In genomic region chr17:65485388-65486299, GRCh38 we compare ENCODE assay signal across 13 cellular contexts.
DNase-seq lines count a peak whose midpoint lies in the region; ATAC-seq and TF ChIP-seq lines count a peak whose summit lies in the region.
"Had no signal": no experiment of that assay in that cellular context is flagged by ENCODE, and none has a peak within 500 bp of the region (broad histone marks: within the 10 kb centered on the region; RNA-seq: fewer than 3 reads in every experiment).

No MANE protein-coding gene starts in this region.

- 66% methylated on average over 6 of the region's 9 CpGs for WGBS in suprapubic skin

- DNase-seq in GM03348 (ENCODE audit: low spot score) (peak; percentile 35), glutamatergic neuron (no peak), progenitor cell of endocrine pancreas (ENCODE audit: low spot score, unreplicated experiment) (no peak), suprapubic skin (ENCODE audit: low spot score in 2 of 2) (no peak), nephron progenitor cell (no peak)
- DNase-seq: activated naive CD8-positive, alpha-beta T cell treated with anti-CD3 and anti-CD28 coated beads for 36 hours; CD4-positive, alpha-beta memory T cell; colonic mucosa; NCI-H1694 had no signal

- TF ChIP-seq CTCF in glutamatergic neuron (IDR thresholded peaks at IDR 0.05; ENCODE audit: partially characterized antibody, unreplicated experiment) (no peak), progenitor cell of endocrine pancreas (IDR thresholded peaks at IDR 0.05; ENCODE audit: unreplicated experiment) (no peak), suprapubic skin (IDR thresholded peaks at IDR 0.05) (no peak), nephron progenitor cell (IDR thresholded peaks at IDR 0.05) (no peak)

- peak overlapping the region; percentile 21 for H3K27ac Mint-ChIP-seq in activated T-helper 17 cell treated with anti-CD3 and anti-CD28 coated beads, Interleukin-2, amount 50 U/mL, for 72 hours
- peak overlapping the region; percentile 82 for H3K27ac Mint-ChIP-seq in glutamatergic neuron (ENCODE audit: unreplicated experiment)
- H3K27ac Mint-ChIP-seq in progenitor cell of endocrine pancreas = peak overlapping the region; percentile 34
- no peak overlapping the region for H3K27ac Mint-ChIP-seq in nephron progenitor cell
- H3K27ac Mint-ChIP-seq: activated naive CD8-positive, alpha-beta T cell treated with anti-CD3 and anti-CD28 coated beads for 36 hours had no signal

- no peak overlapping the region for H3K4me3 Mint-ChIP-seq in activated T-helper 17 cell treated with anti-CD3 and anti-CD28 coated beads, Interleukin-2, amount 50 U/mL, for 72 hours
- peak overlapping the region; percentile 30 for H3K4me3 Mint-ChIP-seq in glutamatergic neuron (ENCODE audit: unreplicated experiment)
- no peak overlapping the region for H3K4me3 Mint-ChIP-seq in progenitor cell of endocrine pancreas (ENCODE audit: low read depth)
- no peak overlapping the region for H3K4me3 Mint-ChIP-seq in nephron progenitor cell
- H3K4me3 Mint-ChIP-seq: activated naive CD8-positive, alpha-beta T cell treated with anti-CD3 and anti-CD28 coated beads for 36 hours; CD4-positive, alpha-beta memory T cell had no signal

- H3K4me1 ChIP-seq in suprapubic skin = no peaks in the 10 kb centered on the region
- H3K4me1 ChIP-seq: colonic mucosa had no signal

- no peaks in the 10 kb centered on the region for H3K36me3 Mint-ChIP-seq in activated T-helper 17 cell treated with anti-CD3 and anti-CD28 coated beads, Interleukin-2, amount 50 U/mL, for 72 hours (ENCODE audit: low read depth)
- H3K36me3 Mint-ChIP-seq in glutamatergic neuron (ENCODE audit: unreplicated experiment) (peaks cover 16% of the 10 kb centered on the region), progenitor cell of endocrine pancreas (ENCODE audit: insufficient read depth) (no peaks in the 10 kb centered on the region), nephron progenitor cell (ENCODE audit: low read depth) (peaks cover 6% of the 10 kb centered on the region)
- H3K36me3 Mint-ChIP-seq: activated naive CD8-positive, alpha-beta T cell treated with anti-CD3 and anti-CD28 coated beads for 36 hours; CD4-positive, alpha-beta memory T cell had no signal

- peaks cover 16% of the 10 kb centered on the region for H3K27me3 Mint-ChIP-seq in activated T-helper 17 cell treated with anti-CD3 and anti-CD28 coated beads, Interleukin-2, amount 50 U/mL, for 72 hours
- peaks cover 3% of the 10 kb centered on the region for H3K27me3 Mint-ChIP-seq in glutamatergic neuron (ENCODE audit: unreplicated experiment)
- peaks cover 11% of the 10 kb centered on the region for H3K27me3 Mint-ChIP-seq in progenitor cell of endocrine pancreas
- peaks cover 4% of the 10 kb centered on the region for H3K27me3 Mint-ChIP-seq in nephron progenitor cell (ENCODE audit: low read depth, poor library complexity)

- peaks cover 4% of the 10 kb centered on the region for H3K4me1 Mint-ChIP-seq in activated T-helper 17 cell treated with anti-CD3 and anti-CD28 coated beads, Interleukin-2, amount 50 U/mL, for 72 hours
- H3K4me1 Mint-ChIP-seq in glutamatergic neuron (ENCODE audit: low read depth, unreplicated experiment) (peaks cover 19% of the 10 kb centered on the region), progenitor cell of endocrine pancreas (ENCODE audit: low read depth) (peaks cover 3% of the 10 kb centered on the region), nephron progenitor cell (peaks cover 11% of the 10 kb centered on the region)
- H3K4me1 Mint-ChIP-seq: activated naive CD8-positive, alpha-beta T cell treated with anti-CD3 and anti-CD28 coated beads for 36 hours had no signal

- TF ChIP-seq POLR2A in suprapubic skin (IDR thresholded peaks at IDR 0.05) = no peak

- no peak for TF ChIP-seq EP300 in suprapubic skin (IDR thresholded peaks at IDR 0.05)

- no peak overlapping the region for H3K4me3 ChIP-seq in suprapubic skin
- H3K4me3 ChIP-seq: colonic mucosa had no signal

- H3K36me3 ChIP-seq in suprapubic skin = no peaks in the 10 kb centered on the region
- H3K36me3 ChIP-seq: colonic mucosa had no signal

- H3K27ac ChIP-seq in suprapubic skin = no peak overlapping the region
- H3K27ac ChIP-seq: colonic mucosa, KMS-11 had no signal

- H3K9me3 Mint-ChIP-seq in activated T-helper 17 cell treated with anti-CD3 and anti-CD28 coated beads, Interleukin-2, amount 50 U/mL, for 72 hours = no peaks in the 10 kb centered on the region
- H3K9me3 Mint-ChIP-seq in glutamatergic neuron (ENCODE audit: unreplicated experiment) (peaks cover 21% of the 10 kb centered on the region), progenitor cell of endocrine pancreas (ENCODE audit: low read depth) (peaks cover 7% of the 10 kb centered on the region), nephron progenitor cell (peaks cover 21% of the 10 kb centered on the region)
- H3K9me3 Mint-ChIP-seq: activated naive CD8-positive, alpha-beta T cell treated with anti-CD3 and anti-CD28 coated beads for 36 hours; CD4-positive, alpha-beta memory T cell had no signal

- H3K27me3 ChIP-seq in suprapubic skin = no peaks in the 10 kb centered on the region
- H3K27me3 ChIP-seq: colonic mucosa had no signal

- ATAC-seq in activated T-helper 17 cell treated with anti-CD3 and anti-CD28 coated beads, Interleukin-2, amount 50 U/mL, for 72 hours (replicated peaks) = no peak
- ATAC-seq in HG03045 (IDR thresholded peaks at IDR 0.05; ENCODE audit: unreplicated experiment) (no peak), HG03354 (IDR thresholded peaks at IDR 0.05; ENCODE audit: poor library complexity, severe bottlenecking, unreplicated experiment) (no peak)

- no peaks in the 10 kb centered on the region for H3K9me3 ChIP-seq in suprapubic skin
- H3K9me3 ChIP-seq: colonic mucosa had no signal
